ENCODE assay signal across 1 cellular context in the genomic region with DNA sequence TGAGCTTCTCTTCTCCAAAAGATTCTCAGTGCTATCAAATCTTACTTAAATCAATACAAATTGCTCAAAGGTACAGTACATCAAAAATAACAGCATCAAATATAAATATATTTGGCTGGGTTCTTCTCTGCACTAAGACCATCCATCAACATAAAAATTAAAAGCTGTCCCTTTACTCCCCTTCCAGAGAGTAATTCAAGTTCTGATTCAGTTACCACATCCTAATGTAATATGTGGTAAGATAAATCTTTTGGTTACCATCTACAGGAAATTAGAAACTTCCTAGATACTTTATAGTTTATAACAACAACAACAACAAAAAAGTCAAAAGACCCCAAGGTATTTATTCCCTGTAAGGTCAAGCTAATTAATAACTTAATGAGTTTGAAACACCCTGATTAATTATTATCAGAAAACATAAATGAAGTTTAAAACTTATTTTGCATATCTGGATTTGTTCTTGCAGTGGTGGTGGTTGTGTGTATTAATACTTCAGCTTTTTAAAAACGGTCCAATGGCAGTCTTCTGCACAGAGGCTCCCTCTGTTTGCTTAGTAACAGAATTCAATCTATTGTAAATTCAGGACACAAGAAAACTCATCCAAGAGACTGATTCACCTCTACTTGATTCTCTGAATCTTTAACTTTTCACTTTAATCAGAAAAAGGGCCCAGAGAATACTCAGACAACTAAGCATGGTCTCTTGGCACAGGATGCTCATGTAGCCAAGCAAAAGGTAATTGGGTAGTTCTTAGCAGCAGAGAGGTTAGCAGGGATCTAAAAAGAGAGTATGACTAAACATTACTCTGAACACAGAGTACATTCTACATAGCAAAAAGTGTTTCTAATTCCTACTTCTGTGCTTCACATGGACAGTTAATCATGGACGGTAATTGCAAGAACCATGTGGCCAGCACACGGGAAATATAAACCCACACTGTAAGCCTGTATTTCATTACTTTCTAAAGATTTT.
TF ChIP-seq lines count a peak whose summit lies in the region.

No MANE protein-coding gene starts in this region.

TF ChIP-seq in GM12878, 131 proteins besides CTCF, POLR2A, EP300 and RAD21:
- no peak for TF ChIP-seq HDAC2 (IDR thresholded peaks at IDR 0.05)
- TF ChIP-seq TBL1XR1 (IDR thresholded peaks at IDR 0.05; ENCODE audit: low read depth, low read length), result no peak
- TF ChIP-seq, protein P1, sequence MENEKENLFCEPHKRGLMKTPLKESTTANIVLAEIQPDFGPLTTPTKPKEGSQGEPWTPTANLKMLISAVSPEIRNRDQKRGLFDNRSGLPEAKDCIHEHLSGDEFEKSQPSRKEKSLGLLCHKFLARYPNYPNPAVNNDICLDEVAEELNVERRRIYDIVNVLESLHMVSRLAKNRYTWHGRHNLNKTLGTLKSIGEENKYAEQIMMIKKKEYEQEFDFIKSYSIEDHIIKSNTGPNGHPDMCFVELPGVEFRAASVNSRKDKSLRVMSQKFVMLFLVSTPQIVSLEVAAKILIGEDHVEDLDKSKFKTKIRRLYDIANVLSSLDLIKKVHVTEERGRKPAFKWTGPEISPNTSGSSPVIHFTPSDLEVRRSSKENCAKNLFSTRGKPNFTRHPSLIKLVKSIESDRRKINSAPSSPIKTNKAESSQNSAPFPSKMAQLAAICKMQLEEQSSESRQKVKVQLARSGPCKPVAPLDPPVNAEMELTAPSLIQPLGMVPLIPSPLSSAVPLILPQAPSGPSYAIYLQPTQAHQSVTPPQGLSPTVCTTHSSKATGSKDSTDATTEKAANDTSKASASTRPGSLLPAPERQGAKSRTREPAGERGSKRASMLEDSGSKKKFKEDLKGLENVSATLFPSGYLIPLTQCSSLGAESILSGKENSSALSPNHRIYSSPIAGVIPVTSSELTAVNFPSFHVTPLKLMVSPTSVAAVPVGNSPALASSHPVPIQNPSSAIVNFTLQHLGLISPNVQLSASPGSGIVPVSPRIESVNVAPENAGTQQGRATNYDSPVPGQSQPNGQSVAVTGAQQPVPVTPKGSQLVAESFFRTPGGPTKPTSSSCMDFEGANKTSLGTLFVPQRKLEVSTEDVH (IDR thresholded peaks at IDR 0.05; ENCODE audit: low read depth, partially characterized antibody), result no peak
- TF ChIP-seq ZNF622 (IDR thresholded peaks at IDR 0.05), result no peak
- TF ChIP-seq, protein P2, sequence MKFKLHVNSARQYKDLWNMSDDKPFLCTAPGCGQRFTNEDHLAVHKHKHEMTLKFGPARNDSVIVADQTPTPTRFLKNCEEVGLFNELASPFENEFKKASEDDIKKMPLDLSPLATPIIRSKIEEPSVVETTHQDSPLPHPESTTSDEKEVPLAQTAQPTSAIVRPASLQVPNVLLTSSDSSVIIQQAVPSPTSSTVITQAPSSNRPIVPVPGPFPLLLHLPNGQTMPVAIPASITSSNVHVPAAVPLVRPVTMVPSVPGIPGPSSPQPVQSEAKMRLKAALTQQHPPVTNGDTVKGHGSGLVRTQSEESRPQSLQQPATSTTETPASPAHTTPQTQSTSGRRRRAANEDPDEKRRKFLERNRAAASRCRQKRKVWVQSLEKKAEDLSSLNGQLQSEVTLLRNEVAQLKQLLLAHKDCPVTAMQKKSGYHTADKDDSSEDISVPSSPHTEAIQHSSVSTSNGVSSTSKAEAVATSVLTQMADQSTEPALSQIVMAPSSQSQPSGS (IDR thresholded peaks at IDR 0.05; ENCODE audit: low read length), result no peak
- no peak for TF ChIP-seq STAT1 (conservative IDR thresholded peaks at IDR 0.05)
- TF ChIP-seq CHD4 (IDR thresholded peaks at IDR 0.05), result no peak
- no peak for TF ChIP-seq GABPA (IDR thresholded peaks at IDR 0.05; ENCODE audit: low read depth)
- TF ChIP-seq KDM1A (IDR thresholded peaks at IDR 0.05; ENCODE audit: borderline replicate concordance), result no peak
- no peak for TF ChIP-seq SUZ12 (IDR thresholded peaks at IDR 0.05; ENCODE audit: unreplicated experiment)
- TF ChIP-seq TCF12 (IDR thresholded peaks at IDR 0.05; ENCODE audit: low read depth, low read length), result no peak
- TF ChIP-seq IRF4 (IDR thresholded peaks at IDR 0.05; ENCODE audit: low read depth, low read length), result no peak
- TF ChIP-seq ATF7 (IDR thresholded peaks at IDR 0.05; ENCODE audit: low read depth), result no peak
- TF ChIP-seq ESRRA (IDR thresholded peaks at IDR 0.05; ENCODE audit: low read length), result no peak
- no peak for TF ChIP-seq EED (IDR thresholded peaks at IDR 0.05; ENCODE audit: low read depth)
- TF ChIP-seq STAT3 (IDR thresholded peaks at IDR 0.05; ENCODE audit: low read depth, low read length), result no peak
- no peak for TF ChIP-seq MTA3 (IDR thresholded peaks at IDR 0.05; ENCODE audit: borderline replicate concordance, low read length)
- TF ChIP-seq RUNX3 (IDR thresholded peaks at IDR 0.05; ENCODE audit: low read length), result no peak
- TF ChIP-seq, protein P3, sequence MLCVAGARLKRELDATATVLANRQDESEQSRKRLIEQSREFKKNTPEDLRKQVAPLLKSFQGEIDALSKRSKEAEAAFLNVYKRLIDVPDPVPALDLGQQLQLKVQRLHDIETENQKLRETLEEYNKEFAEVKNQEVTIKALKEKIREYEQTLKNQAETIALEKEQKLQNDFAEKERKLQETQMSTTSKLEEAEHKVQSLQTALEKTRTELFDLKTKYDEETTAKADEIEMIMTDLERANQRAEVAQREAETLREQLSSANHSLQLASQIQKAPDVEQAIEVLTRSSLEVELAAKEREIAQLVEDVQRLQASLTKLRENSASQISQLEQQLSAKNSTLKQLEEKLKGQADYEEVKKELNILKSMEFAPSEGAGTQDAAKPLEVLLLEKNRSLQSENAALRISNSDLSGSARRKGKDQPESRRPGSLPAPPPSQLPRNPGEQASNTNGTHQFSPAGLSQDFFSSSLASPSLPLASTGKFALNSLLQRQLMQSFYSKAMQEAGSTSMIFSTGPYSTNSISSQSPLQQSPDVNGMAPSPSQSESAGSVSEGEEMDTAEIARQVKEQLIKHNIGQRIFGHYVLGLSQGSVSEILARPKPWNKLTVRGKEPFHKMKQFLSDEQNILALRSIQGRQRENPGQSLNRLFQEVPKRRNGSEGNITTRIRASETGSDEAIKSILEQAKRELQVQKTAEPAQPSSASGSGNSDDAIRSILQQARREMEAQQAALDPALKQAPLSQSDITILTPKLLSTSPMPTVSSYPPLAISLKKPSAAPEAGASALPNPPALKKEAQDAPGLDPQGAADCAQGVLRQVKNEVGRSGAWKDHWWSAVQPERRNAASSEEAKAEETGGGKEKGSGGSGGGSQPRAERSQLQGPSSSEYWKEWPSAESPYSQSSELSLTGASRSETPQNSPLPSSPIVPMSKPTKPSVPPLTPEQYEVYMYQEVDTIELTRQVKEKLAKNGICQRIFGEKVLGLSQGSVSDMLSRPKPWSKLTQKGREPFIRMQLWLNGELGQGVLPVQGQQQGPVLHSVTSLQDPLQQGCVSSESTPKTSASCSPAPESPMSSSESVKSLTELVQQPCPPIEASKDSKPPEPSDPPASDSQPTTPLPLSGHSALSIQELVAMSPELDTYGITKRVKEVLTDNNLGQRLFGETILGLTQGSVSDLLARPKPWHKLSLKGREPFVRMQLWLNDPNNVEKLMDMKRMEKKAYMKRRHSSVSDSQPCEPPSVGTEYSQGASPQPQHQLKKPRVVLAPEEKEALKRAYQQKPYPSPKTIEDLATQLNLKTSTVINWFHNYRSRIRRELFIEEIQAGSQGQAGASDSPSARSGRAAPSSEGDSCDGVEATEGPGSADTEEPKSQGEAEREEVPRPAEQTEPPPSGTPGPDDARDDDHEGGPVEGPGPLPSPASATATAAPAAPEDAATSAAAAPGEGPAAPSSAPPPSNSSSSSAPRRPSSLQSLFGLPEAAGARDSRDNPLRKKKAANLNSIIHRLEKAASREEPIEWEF (IDR thresholded peaks at IDR 0.05; ENCODE audit: insufficient replicate concordance, low read depth, low read length), result no peak
